ENCODE assay signal across 8 cellular contexts in the genomic region with DNA sequence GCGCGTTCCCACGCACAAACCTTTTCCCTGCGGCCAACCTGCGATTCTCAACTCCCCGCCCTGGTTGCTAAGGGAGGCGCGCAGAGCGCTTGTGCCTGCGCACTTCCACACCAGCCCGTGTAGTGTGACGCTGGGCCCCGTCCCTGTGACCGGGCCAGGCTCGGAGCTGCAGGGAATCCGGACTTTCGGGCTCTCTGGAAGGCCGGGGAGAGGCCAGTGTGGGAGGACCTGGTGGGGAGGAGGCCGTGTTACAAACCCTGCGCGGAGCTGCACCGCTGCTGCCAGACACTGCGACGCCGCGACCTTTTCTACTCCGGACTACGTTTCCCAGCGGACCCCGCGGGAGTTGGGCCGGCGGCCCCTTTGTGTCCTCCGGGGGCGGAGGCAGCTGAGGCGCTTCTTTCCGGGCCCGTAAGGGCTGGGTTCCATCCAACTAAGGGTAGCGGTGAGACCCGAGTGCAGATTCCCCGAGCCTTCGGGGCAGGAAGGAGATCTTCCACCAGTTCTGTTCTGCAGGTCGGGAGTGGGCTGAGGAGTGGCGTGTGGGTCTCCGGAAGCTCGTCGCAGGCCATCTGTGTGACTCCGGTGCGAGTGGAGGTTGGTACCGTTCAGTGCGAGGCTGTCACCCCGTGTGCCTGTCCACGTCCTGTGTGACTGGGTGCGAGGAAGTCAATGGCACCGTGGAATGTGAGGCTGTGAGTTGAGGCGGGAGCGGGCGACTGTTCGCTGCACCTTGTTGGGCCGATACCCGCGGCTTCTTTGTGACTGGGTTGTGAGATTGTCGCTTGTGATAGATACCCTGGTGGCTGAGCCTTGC. TPM values are rescaled to one million over a fixed set of nuclear protein-coding genes. Genes with fewer than 3 reads are reported as not detected.
A peak's percentile ranks its signal among the peaks of the same experiment; 100 is the strongest.
DNase-seq lines count a peak whose midpoint lies in the region; ATAC-seq and TF ChIP-seq lines count a peak whose summit lies in the region.

Gene ZNF570 (plus strand): TSS at position 396 of the 817 bp plus-strand sequence. CDS start 999 bp downstream, outside the sequence.

- peaks cover 49% of the 10 kb centered on the region for H3K36me3 ChIP-seq in BLaER1
- peaks cover 20% of the 10 kb centered on the region for H3K36me3 ChIP-seq in NT2/D1 (ENCODE audit: insufficient read depth, insufficient read length, low read length)
- H3K36me3 ChIP-seq in mucosa of descending colon (ENCODE audit: low read depth), result no peaks in the 10 kb centered on the region

- intact Hi-C loops in mucosa of descending colon (cut with DNase I, micrococcal nuclease), result no loop called here

- peak within 1 kb of the TSS; percentile 89 for H3K27ac ChIP-seq in BLaER1

- H3K4me1 ChIP-seq in BLaER1 (peaks cover 34% of the 10 kb centered on the region), NT2/D1 (ENCODE audit: insufficient read depth, insufficient read length) (peaks cover 4% of the 10 kb centered on the region), mucosa of descending colon (ENCODE audit: low read depth) (peaks cover 18% of the 10 kb centered on the region)

- no peaks in the 10 kb centered on the region for H4K20me1 ChIP-seq in BLaER1

- TF ChIP-seq CTCF in epithelial cell of esophagus (IDR thresholded peaks at IDR 0.05; ENCODE audit: insufficient read depth, low read depth, low read length, missing control alignments) (no peak), mucosa of descending colon (IDR thresholded peaks at IDR 0.05) (no peak)

- H3K27me3 ChIP-seq in BLaER1, result no peaks in the 10 kb centered on the region
- H3K27me3 ChIP-seq in NT2/D1 (ENCODE audit: insufficient read depth, insufficient read length), result no peaks in the 10 kb centered on the region

- peak; percentile 77 for DNase-seq in HK-2 (ENCODE audit: unreplicated experiment)
- DNase-seq in NT2/D1 (ENCODE audit: low read depth, low spot score), result peak; percentile 65
- DNase-seq in activated T-cell treated with anti-CD3 and anti-CD28 coated beads for 24 hours (ENCODE audit: low read depth), result peak; percentile 83
- DNase-seq in epithelial cell of esophagus (ENCODE audit: low read depth), result peak; percentile 89
- DNase-seq in mucosa of descending colon, result peak; percentile 92 to 93 (median 93)
- DNase-seq in stimulated activated CD8-positive, alpha-beta memory T cell treated with anti-CD3 and anti-CD28 coated beads, Interleukin-2, amount 100 ng/mL, for 48 hours (ENCODE audit: low read depth in 2 of 2), result peak; percentile 68 to 81

- peak within 1 kb of the TSS; percentile 86 for H3K4me3 ChIP-seq in BLaER1
- peak within 1 kb of the TSS; percentile 84 for H3K4me3 ChIP-seq in NT2/D1 (ENCODE audit: insufficient read length, low read depth)
- peak within 1 kb of the TSS; percentile 90 for H3K4me3 ChIP-seq in epithelial cell of esophagus (ENCODE audit: low read length)
- peak within 1 kb of the TSS; percentile 25 for H3K4me3 ChIP-seq in mucosa of descending colon

- H3K9me3 ChIP-seq in BLaER1, result peaks cover 45% of the 10 kb centered on the region
- no peaks in the 10 kb centered on the region for H3K9me3 ChIP-seq in NT2/D1 (ENCODE audit: insufficient read depth, low read length)
- H3K9me3 ChIP-seq in mucosa of descending colon, result peaks cover 22% of the 10 kb centered on the region

- H3K9ac ChIP-seq in BLaER1 (peak within 1 kb of the TSS; percentile 86), NT2/D1 (ENCODE audit: insufficient read length, low read depth) (peak within 1 kb of the TSS; percentile 79)

- ATAC-seq in GM19328 (IDR thresholded peaks at IDR 0.05; ENCODE audit: unreplicated experiment) (peak; percentile 50), mucosa of descending colon (peak; percentile 90)

- peak within 1 kb of the TSS; percentile 92 for H3K4me2 ChIP-seq in BLaER1

RNA-seq across cellular contexts. Expression of gene ZNF570, which starts in this region (rescaled TPM):
- total RNA-seq in mucosa of descending colon, result 1 to 10 TPM; 2.9 to 7.8 (median 3.7) TPM

Comparison
In these comparisons a context has a peak if more than half of its experiments do, and no peak if none do; other contexts are left out.
1. Peak in every context shown above with its lines: DNase-seq, ATAC-seq, H3K4me3 ChIP-seq and H3K27ac ChIP-seq.
2. H3K4me3 ChIP-seq: peak in every context shown above with its lines; median percentile 90 in epithelial cell of esophagus; 86 in BLaER1; 84 in NT2/D1; 25 in mucosa of descending colon.